ENCODE assay signal across 8 cellular contexts in the genomic region with DNA sequence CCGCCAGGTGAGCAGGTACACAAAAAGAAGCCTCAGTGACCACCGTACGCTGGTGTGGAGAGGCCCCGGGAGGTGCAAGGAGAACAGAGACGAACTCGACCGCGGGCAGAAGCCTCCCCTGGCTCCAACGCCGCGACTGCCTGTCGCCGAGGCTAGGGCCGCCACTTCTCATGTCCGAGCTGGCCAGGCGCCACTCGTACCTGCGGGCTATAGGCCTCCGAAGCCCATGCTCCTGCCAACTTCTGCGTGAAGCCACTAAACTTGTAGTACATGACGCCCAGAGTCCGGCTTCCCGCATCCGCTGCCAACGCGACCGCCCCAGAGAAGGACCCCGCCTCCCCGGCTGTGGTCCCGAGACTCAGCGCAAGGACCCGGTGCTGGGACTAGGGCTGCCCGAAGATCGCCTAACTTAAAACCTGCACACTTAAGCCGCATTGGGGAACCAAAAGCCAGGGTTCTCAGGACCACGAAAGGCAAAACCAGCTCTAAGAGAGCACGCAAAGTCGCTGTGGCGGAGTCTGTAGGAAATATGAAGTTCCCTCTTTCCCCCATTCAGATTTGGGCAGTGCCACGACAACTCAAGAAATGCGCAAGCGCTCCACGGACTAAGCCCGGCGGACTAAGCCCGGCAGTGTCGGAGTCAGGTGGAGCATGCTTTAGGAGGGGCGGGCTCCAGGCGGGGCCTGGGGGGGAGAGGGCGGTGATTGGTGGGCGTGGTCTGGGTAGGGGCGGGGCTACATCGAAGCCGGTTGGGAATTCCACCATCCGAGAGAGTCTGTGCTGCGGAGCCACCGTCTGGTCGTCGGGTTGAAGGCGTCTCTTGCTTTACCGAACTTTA. TPM values are rescaled to one million over a fixed set of nuclear protein-coding genes. Genes with fewer than 3 reads are reported as not detected.
DNase-seq lines count a peak whose midpoint lies in the region; ATAC-seq and TF ChIP-seq lines count a peak whose summit lies in the region.

A gene with protein sequence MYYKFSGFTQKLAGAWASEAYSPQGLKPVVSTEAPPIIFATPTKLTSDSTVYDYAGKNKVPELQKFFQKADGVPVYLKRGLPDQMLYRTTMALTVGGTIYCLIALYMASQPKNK (minus strand): TSS at position 328 of the 838 bp plus-strand sequence. CDS start 56 bp downstream, at position 272.

- peak; percentile 85 for ATAC-seq in GM19351 (IDR thresholded peaks at IDR 0.05; ENCODE audit: unreplicated experiment)
- ATAC-seq in HG03521 (IDR thresholded peaks at IDR 0.05; ENCODE audit: unreplicated experiment), result peak; percentile 93
- ATAC-seq in left lobe of liver, result peak; percentile 93

- peak; percentile 92 for DNase-seq in NCI-H748 (lab: John Stamatoyannopoulos, UW; ENCODE audit: unreplicated experiment)
- peak; percentile 96 for DNase-seq in activated CD4-positive, alpha-beta T cell treated with anti-CD3 and anti-CD28 coated beads, Interleukin-2, amount 50 U/mL, for 1 hour
- peak; percentile 97 for DNase-seq in dedifferentiated amniotic fluid mesenchymal stem cell (ENCODE audit: extremely low spot score)
- DNase-seq in left lobe of liver (ENCODE audit: low spot score), result peak; percentile 98
- peak; percentile 95 for DNase-seq in stimulated activated CD4-positive, alpha-beta T cell treated with anti-CD3 and anti-CD28 coated beads, Interleukin-2, amount 100 ng/mL, for 4 hours (ENCODE audit: low read depth)

- H3K27ac ChIP-seq in C4-2B, result peak within 1 kb of the TSS; percentile 97

- no peak for TF ChIP-seq CTCF in C4-2B (conservative IDR thresholded peaks at IDR 0.05)

RNA-seq across cellular contexts. Expression of the gene that starts here (rescaled TPM):
- total RNA-seq in left lobe of liver, result 38.5 TPM

Comparison
In these comparisons a context has a peak if more than half of its experiments do, and no peak if none do; other contexts are left out.
1. Peak in every context shown above with its lines: DNase-seq, ATAC-seq and H3K27ac ChIP-seq.